Comparison of ENCODE assay signal across 21 cellular contexts in genomic region chr9:135399000-135399649, GRCh38.
DNase-seq lines count a peak whose midpoint lies in the region; ATAC-seq, FAIRE-seq and TF ChIP-seq lines count a peak whose summit lies in the region.
"Had no signal": no experiment of that assay in that cellular context is flagged by ENCODE, and none has a peak within 500 bp of the region (broad histone marks: within the 10 kb centered on the region; RNA-seq: fewer than 3 reads in every experiment).

No MANE protein-coding gene starts in this region.

- H2BK120ac ChIP-seq in H1 (replicated peaks; ENCODE audit: low read depth, low read length) = no peak overlapping the region

- H3K9me3 Mint-ChIP-seq in stimulated activated memory B cell treated with anti-CD40 and anti-IgM and Interleukin-4, amounts not matched to agents 10 μg/mL and 1 μg/mL and 100 μg/mL, for 72 hours = peaks cover 7% of the 10 kb centered on the region
- H3K9me3 Mint-ChIP-seq: CD8-positive, alpha-beta T cell had no signal

- no peak for ATAC-seq in Right ventricle myocardium inferior
- ATAC-seq in left ventricle myocardium superior = no peak
- peak; percentile 2 for ATAC-seq in stimulated activated memory B cell treated with anti-CD40 and anti-IgM and Interleukin-4, amounts not matched to agents 10 μg/mL and 1 μg/mL and 100 μg/mL, for 72 hours
- ATAC-seq: CD8-positive, alpha-beta T cell had no signal

- no peaks in the 10 kb centered on the region for H3K36me3 Mint-ChIP-seq in stimulated activated memory B cell treated with anti-CD40 and anti-IgM and Interleukin-4, amounts not matched to agents 10 μg/mL and 1 μg/mL and 100 μg/mL, for 72 hours
- H3K36me3 Mint-ChIP-seq: CD4-positive, CD25-positive, alpha-beta regulatory T cell; CD8-positive, alpha-beta T cell had no signal

- peak; percentile 60 for DNase-seq in Right ventricle myocardium inferior (ENCODE audit: missing footprints)
- no peak for DNase-seq in left ventricle myocardium superior
- no peak for DNase-seq in H1 (ENCODE audit: low read depth in 1 of 2, low spot score in 2 of 2)
- DNase-seq in SKM-1 treated with dmso at 0.1 percent for 144 hours (lab: John Stamatoyannopoulos, UW; ENCODE audit: unreplicated experiment) = no peak
- no peak for DNase-seq in uterus
- DNase-seq: Caco-2; CD4-positive, CD25-positive, alpha-beta regulatory T cell; CD8-positive, alpha-beta T cell; DMS153; DND-41; GM23248; HFFc6 had no signal

- H4K20me1 ChIP-seq in H1 (replicated peaks in 1 of 2; ENCODE audit: control insufficient read depth in 1 of 2, insufficient read depth in 2 of 2, low read length in 2 of 2) = no peaks in the 10 kb centered on the region
- H4K20me1 ChIP-seq: BLaER1 had no signal

- H3K18ac ChIP-seq in H1 (ENCODE audit: extremely low read depth, low read length) = no peak overlapping the region

- H2BK15ac ChIP-seq in H1 (ENCODE audit: low read length) = no peak overlapping the region

- intact Hi-C loops in Right ventricle myocardium inferior (cut with DNase I) = no loop called here
- intact Hi-C loops in left ventricle myocardium superior (cut with micrococcal nuclease) = no loop called here
- intact Hi-C loops in uterus (cut with DNase I; ENCODE audit: low total_unique reads) = no loop called here

- H3K23me2 ChIP-seq in H1 (ENCODE audit: low read depth, low read length) = peaks cover 5% of the 10 kb centered on the region; the same call in 1 of the 2 replicates

- POLR2A ChIA-PET in H1 (lab: Charles Lee; ENCODE audit: partially characterized antibody) = no interaction called here

- H2BK12ac ChIP-seq in H1 (ENCODE audit: low read depth, low read length) = no peak overlapping the region

- no peak for FAIRE-seq in H1 (lab: Jason Lieb, UNC)
- FAIRE-seq: A204.1, G401.6, GM12892 had no signal

- H2AFZ ChIP-seq in H1 (ENCODE audit: low read length) = no peak overlapping the region
- H2AFZ ChIP-seq: GM23248 had no signal

- no peak overlapping the region for H3K56ac ChIP-seq in H1 (replicated peaks; ENCODE audit: insufficient read length, low read depth, low read length)

- no peak overlapping the region; the same call in 1 of the 2 replicates for H4K8ac ChIP-seq in H1 (ENCODE audit: extremely low read depth, insufficient read depth, low read length)

- no peaks in the 10 kb centered on the region for H3K4me1 ChIP-seq in H1 (replicated peaks in 1 of 4; ENCODE audit: control insufficient read depth in 3 of 4, insufficient read depth in 4 of 4, low read length in 3 of 4)
- no peaks in the 10 kb centered on the region for H3K4me1 ChIP-seq in uterus
- H3K4me1 ChIP-seq: BLaER1, Caco-2, HAP-1 had no signal

- H3K27ac ChIP-seq in H1 (ENCODE audit: low read depth, low read length) (no peak overlapping the region), uterus (no peak overlapping the region)
- H3K27ac ChIP-seq: 22Rv1, BLaER1, C4-2B, GM23248 had no signal

- H3K4me3 ChIP-seq in H1 (ENCODE audit: extremely low read depth in 1 of 4, insufficient read depth in 2 of 4, low read depth in 3 of 4, low read length in 4 of 4) (no peak overlapping the region), uterus (no peak overlapping the region)
- H3K4me3 ChIP-seq: BLaER1, GM23248, HAP-1 had no signal

- H3K4me3 Mint-ChIP-seq in stimulated activated memory B cell treated with anti-CD40 and anti-IgM and Interleukin-4, amounts not matched to agents 10 μg/mL and 1 μg/mL and 100 μg/mL, for 72 hours = no peak overlapping the region
- H3K4me3 Mint-ChIP-seq: B cell; CD4-positive, CD25-positive, alpha-beta regulatory T cell; CD8-positive, alpha-beta T cell; HFFc6 had no signal

- H3K79me1 ChIP-seq in H1 (ENCODE audit: low read depth, low read length) = no peaks in the 10 kb centered on the region

- WGBS in H1 (ENCODE audit: extremely low coverage in 1 of 2, insufficient coverage in 1 of 2, insufficient read length in 1 of 2, insufficient replicate concordance in 2 of 2, low coverage in 1 of 2, low lambda C conversion rate in 2 of 2, missing lambda C conversion rate in 1 of 2), 2 experiments = 92% methylated on average over 16 of the region's 18 CpGs; no CpG with 5 or more reads in 1 of the 2 experiments

- H3K4ac ChIP-seq in H1 (replicated peaks; ENCODE audit: insufficient read length, low read depth, low read length) = no peak overlapping the region

- H3K79me2 ChIP-seq in H1 (ENCODE audit: control insufficient read depth in 1 of 2, insufficient read depth in 2 of 2, low read length in 2 of 2) = no peaks in the 10 kb centered on the region

- H3K9ac ChIP-seq in H1 (replicated peaks in 1 of 4; ENCODE audit: extremely low read depth in 1 of 4, low read depth in 3 of 4, low read length in 3 of 4) = no peak overlapping the region
- H3K9ac ChIP-seq: BLaER1, GM23248 had no signal

- H2AK5ac ChIP-seq in H1 (ENCODE audit: low read depth, low read length) = no peak overlapping the region

- H3K36me3 ChIP-seq in H1 (ENCODE audit: control insufficient read depth in 2 of 4, insufficient read depth in 4 of 4, low read length in 3 of 4) (no peaks in the 10 kb centered on the region), uterus (no peaks in the 10 kb centered on the region)
- H3K36me3 ChIP-seq: BLaER1, HAP-1 had no signal

- H2BK5ac ChIP-seq in H1 (ENCODE audit: low read depth, low read length) = no peak overlapping the region

- no peaks in the 10 kb centered on the region for H3K4me1 Mint-ChIP-seq in stimulated activated memory B cell treated with anti-CD40 and anti-IgM and Interleukin-4, amounts not matched to agents 10 μg/mL and 1 μg/mL and 100 μg/mL, for 72 hours
- H3K4me1 Mint-ChIP-seq: B cell; CD4-positive, CD25-positive, alpha-beta regulatory T cell had no signal

- H3K27me3 Mint-ChIP-seq in stimulated activated memory B cell treated with anti-CD40 and anti-IgM and Interleukin-4, amounts not matched to agents 10 μg/mL and 1 μg/mL and 100 μg/mL, for 72 hours = peaks cover 30% of the 10 kb centered on the region
- H3K27me3 Mint-ChIP-seq: B cell; CD4-positive, CD25-positive, alpha-beta regulatory T cell had no signal

- no peak for TF ChIP-seq RAD21 in H1 (IDR thresholded peaks at IDR 0.05 in 1 of 2, conservative IDR thresholded peaks at IDR 0.05 in 1 of 2; ENCODE audit: low read depth in 2 of 2, low read length in 2 of 2)

- peaks cover 25 to 28% of the 10 kb centered on the region in 2 experiments for H3K9me3 ChIP-seq in H1 (ENCODE audit: insufficient read depth in 2 of 2, low read depth in 1 of 2, low read length in 1 of 2)
- no peaks in the 10 kb centered on the region for H3K9me3 ChIP-seq in uterus
- H3K9me3 ChIP-seq: HAP-1 had no signal

- H3K14ac ChIP-seq in H1 (ENCODE audit: insufficient read length) = no peak overlapping the region

- H3K27ac Mint-ChIP-seq in stimulated activated memory B cell treated with anti-CD40 and anti-IgM and Interleukin-4, amounts not matched to agents 10 μg/mL and 1 μg/mL and 100 μg/mL, for 72 hours = no peak overlapping the region
- H3K27ac Mint-ChIP-seq: B cell; CD4-positive, CD25-positive, alpha-beta regulatory T cell; CD8-positive, alpha-beta T cell; HFFc6 had no signal

- H3K27me3 ChIP-seq in H1 (replicated peaks in 1 of 4; ENCODE audit: control insufficient read depth in 3 of 4, extremely low read depth in 1 of 4, insufficient read depth in 3 of 4, low read length in 3 of 4) (no peaks in the 10 kb centered on the region), uterus (no peaks in the 10 kb centered on the region)
- H3K27me3 ChIP-seq: BLaER1 had no signal

- H3K23ac ChIP-seq in H1 (ENCODE audit: insufficient read length) = no peak overlapping the region

- no peak for TF ChIP-seq CTCF in H1 (IDR thresholded peaks at IDR 0.05; ENCODE audit: control extremely low read depth in 1 of 3, insufficient read depth in 1 of 3, low read depth in 1 of 3, low read length in 3 of 3)
- no peak for TF ChIP-seq CTCF in uterus (IDR thresholded peaks at IDR 0.05)

- H3K4me2 ChIP-seq in H1 (ENCODE audit: insufficient read depth in 1 of 2, low read depth in 2 of 2, low read length in 2 of 2) = no peak overlapping the region
- H3K4me2 ChIP-seq: BLaER1 had no signal

- no peak overlapping the region for H2BK20ac ChIP-seq in H1 (ENCODE audit: low read length)

- CTCF ChIA-PET in H1 (lab: Charles Lee; ENCODE audit: partially characterized antibody) = interaction anchor here (1.0 to 4.8 kb wide), 4 partner anchors 11 to 171 kb away, joined by 3 to 30 read pairs (median 4); no protein-coding TSS in a partner anchor

- no peak overlapping the region for H4K5ac ChIP-seq in H1 (ENCODE audit: insufficient read length, low read depth, low read length)

- TF ChIP-seq POLR2A in H1 (IDR thresholded peaks at IDR 0.05; ENCODE audit: control extremely low read depth in 1 of 2, low read depth in 2 of 2, low read length in 2 of 2) (no peak), uterus (IDR thresholded peaks at IDR 0.05) (no peak)

- peak overlapping the region; percentile 27 for H4K91ac ChIP-seq in H1 (replicated peaks; ENCODE audit: insufficient read length, low read length)

- no peak for TF ChIP-seq EP300 in H1 (IDR thresholded peaks at IDR 0.05; ENCODE audit: borderline replicate concordance in 1 of 2, low read depth in 2 of 2, low read length in 2 of 2)

TF ChIP-seq in H1, 55 proteins besides CTCF, POLR2A, EP300 and RAD21:
- no peak for TF ChIP-seq SIX5 (IDR thresholded peaks at IDR 0.05; ENCODE audit: low read depth, low read length)
- TF ChIP-seq BCL11A (IDR thresholded peaks at IDR 0.05; ENCODE audit: low read depth in 2 of 2, low read length in 2 of 2) = no peak
- no peak for TF ChIP-seq TBP (IDR thresholded peaks at IDR 0.05; ENCODE audit: low read depth, low read length)
- no peak for TF ChIP-seq JUN (IDR thresholded peaks at IDR 0.05; ENCODE audit: low read depth, low read length)
- no peak for TF ChIP-seq TEAD4 (IDR thresholded peaks at IDR 0.05; ENCODE audit: low read depth, low read length)
